In the genomic region with DNA sequence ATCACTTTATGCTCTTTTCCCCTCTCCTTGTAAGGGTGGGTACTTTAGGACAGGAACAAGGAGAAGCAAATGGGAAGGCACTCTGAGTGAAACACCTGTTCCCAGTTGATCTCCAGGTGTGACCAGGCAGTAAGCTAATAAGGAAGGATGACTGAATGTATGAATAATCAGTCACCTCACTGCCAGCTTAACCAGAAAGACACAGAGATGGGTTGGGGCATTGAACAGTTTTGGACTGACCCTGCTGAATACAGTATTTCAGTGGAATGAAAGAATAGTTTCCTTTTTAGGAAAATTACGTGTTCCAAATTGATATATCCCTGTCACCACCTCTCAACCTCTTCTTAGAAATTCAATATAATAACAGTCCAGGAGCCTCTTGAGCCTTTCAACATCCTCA, we compare ENCODE assay signal across 14 cellular contexts.
DNase-seq lines count a peak whose midpoint lies in the region; ATAC-seq, FAIRE-seq and TF ChIP-seq lines count a peak whose summit lies in the region.
"Had no signal": no experiment of that assay in that cellular context is flagged by ENCODE, and none has a peak within 500 bp of the region (broad histone marks: within the 10 kb centered on the region; RNA-seq: fewer than 3 reads in every experiment).

No MANE protein-coding gene starts in this region.

- H3K9me3 ChIP-seq in astrocyte (ENCODE audit: insufficient read depth, low read depth, low read length) (peaks cover 3% of the 10 kb centered on the region), left lung (peaks cover 0 to 13% of the 10 kb centered on the region in 2 donors), tibial artery (peaks cover 0 to 6% (median 0%) of the 10 kb centered on the region in 3 donors)

- H3K36me3 ChIP-seq in astrocyte (ENCODE audit: insufficient read depth, low read length) (no peaks in the 10 kb centered on the region), left lung (no peaks in the 10 kb centered on the region), tibial artery (no peaks in the 10 kb centered on the region)
- H3K36me3 ChIP-seq: neural progenitor cell had no signal

- no peaks in the 10 kb centered on the region for H3K27me3 Mint-ChIP-seq in astrocyte (ENCODE audit: low read depth, unreplicated experiment)

- peaks cover 10% of the 10 kb centered on the region for H3K36me3 Mint-ChIP-seq in astrocyte (ENCODE audit: low read depth, unreplicated experiment)

- peaks cover 22% of the 10 kb centered on the region for H3K4me1 ChIP-seq in astrocyte (ENCODE audit: insufficient read depth, low read length)
- H3K4me1 ChIP-seq in left lung, result peaks cover 13 to 19% of the 10 kb centered on the region in 2 donors
- peaks cover 0 to 50% (median 25%) of the 10 kb centered on the region in 4 donors for H3K4me1 ChIP-seq in tibial artery

- peak overlapping the region; percentile 48 for H3K9ac ChIP-seq in astrocyte (ENCODE audit: low read length)
- H3K9ac ChIP-seq: neural progenitor cell had no signal

- peak overlapping the region; percentile 95 for H3K27ac Mint-ChIP-seq in astrocyte (ENCODE audit: unreplicated experiment)
- H3K27ac Mint-ChIP-seq: neural progenitor cell had no signal

- TF ChIP-seq CTCF in astrocyte (IDR thresholded peaks at IDR 0.05; ENCODE audit: insufficient read depth, low read depth, low read length), result no peak
- TF ChIP-seq CTCF in left lung (IDR thresholded peaks at IDR 0.05), result no peak
- no peak for TF ChIP-seq CTCF in tibial artery (IDR thresholded peaks at IDR 0.05)

- peak overlapping the region; percentile 69 for H3K4me2 ChIP-seq in astrocyte (ENCODE audit: low read length)
- H3K4me2 ChIP-seq: neural progenitor cell had no signal

- no peak overlapping the region for H3K4me3 Mint-ChIP-seq in astrocyte (ENCODE audit: unreplicated experiment)
- H3K4me3 Mint-ChIP-seq: activated T-cell treated with anti-CD3 and anti-CD28 coated beads, Interleukin-2, amount 50 U/mL, for 4 hours; neural progenitor cell had no signal

- no peak for FAIRE-seq in astrocyte (lab: Jason Lieb, UNC)
- FAIRE-seq: TTC549 had no signal

- H3K79me2 ChIP-seq in astrocyte (ENCODE audit: insufficient read depth, low read length), result peaks cover 86% of the 10 kb centered on the region

- H3K9me3 Mint-ChIP-seq in astrocyte (ENCODE audit: unreplicated experiment), result peaks cover 6% of the 10 kb centered on the region

- intact Hi-C loops in left lung (cut with DNase I), result no loop called here
- intact Hi-C loops in tibial artery (cut with DNase I; ENCODE audit: low total_unique reads), result no loop called here

- H3K4me3 ChIP-seq in astrocyte (ENCODE audit: insufficient read depth, low read depth, low read length) (no peak overlapping the region), left lung (no peak overlapping the region), tibial artery (no peak overlapping the region)
- H3K4me3 ChIP-seq: neural progenitor cell had no signal

- H4K20me1 ChIP-seq in astrocyte (ENCODE audit: insufficient read depth, low read length), result peaks cover 28% of the 10 kb centered on the region

- no peaks in the 10 kb centered on the region for H3K27me3 ChIP-seq in astrocyte (ENCODE audit: insufficient read depth, low read length)
- no peaks in the 10 kb centered on the region for H3K27me3 ChIP-seq in left lung
- H3K27me3 ChIP-seq in tibial artery, result no peaks in the 10 kb centered on the region
- H3K27me3 ChIP-seq: neural progenitor cell had no signal

- DNase-seq in NCI-H2171 treated with DMSO at 0.1 percent for 48 hours (lab: John Stamatoyannopoulos, UW) (peak; percentile 2), NCI-H2171 (lab: John Stamatoyannopoulos, UW) (no peak), astrocyte (ENCODE audit: low read depth) (no peak), left lung (no peak), tibial artery (no peak), RKO (ENCODE audit: low spot score) (no peak), NCI-H1930 (lab: John Stamatoyannopoulos, UW) (no peak)
- DNase-seq in NK-92 treated with Interleukin-12 subunit alpha and Interleukin-12 subunit beta, amount 100 ng/mL, for 24 hours (lab: John Stamatoyannopoulos, UW), result no peak
- DNase-seq: activated T-cell treated with anti-CD3 and anti-CD28 coated beads, Interleukin-2, amount 50 U/mL, for 4 hours; cortex of kidney; stimulated activated CD4-positive, alpha-beta T cell treated with anti-CD3 and anti-CD28 coated beads, Interleukin-4, amount 100 ng/mL, for 4 hours; substantia nigra had no signal

- ATAC-seq in left lung, result peak; percentile 42
- ATAC-seq: activated T-cell treated with anti-CD3 and anti-CD28 coated beads, Interleukin-2, amount 50 U/mL, for 4 hours had no signal

- H3K27ac ChIP-seq in astrocyte (ENCODE audit: low read depth, low read length), result peak overlapping the region; percentile 83
- H3K27ac ChIP-seq in left lung, result peak overlapping the region; percentile 37 to 57
- H3K27ac ChIP-seq in tibial artery, result peak overlapping the region; percentile 55 to 64
- H3K27ac ChIP-seq: neural progenitor cell had no signal

- H2AFZ ChIP-seq in astrocyte (ENCODE audit: low read depth, low read length), result no peak overlapping the region
- H2AFZ ChIP-seq: neural progenitor cell had no signal

- H3K4me1 Mint-ChIP-seq in astrocyte (ENCODE audit: low read depth, unreplicated experiment), result peaks cover 31% of the 10 kb centered on the region
